In the genomic region with DNA sequence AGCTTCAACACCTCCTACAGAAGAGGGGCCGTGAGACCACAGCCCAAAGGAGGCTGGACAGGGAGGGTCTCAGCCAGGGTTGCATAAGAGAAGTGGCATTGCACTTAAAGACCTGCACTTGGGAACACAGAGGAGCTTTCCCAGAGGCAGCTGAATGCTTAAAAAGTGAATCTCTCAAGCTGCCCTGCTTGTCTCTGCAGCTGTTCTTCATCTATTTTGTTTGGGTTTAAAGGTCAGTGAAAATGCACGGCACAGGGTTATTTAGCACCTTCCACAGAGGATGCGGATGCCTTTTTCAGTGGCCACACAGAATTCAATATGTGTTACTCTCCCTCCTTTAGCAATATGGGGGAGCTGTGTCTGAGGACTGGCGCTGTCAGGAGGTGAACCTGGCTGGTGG, we compare ENCODE assay signal across 15 cellular contexts.
"Had no signal": no experiment of that assay in that cellular context is flagged by ENCODE, and none has a peak within 500 bp of the region (broad histone marks: within the 10 kb centered on the region; RNA-seq: fewer than 3 reads in every experiment).

No MANE protein-coding gene starts in this region.

- H3K36me3 Mint-ChIP-seq: activated naive CD8-positive, alpha-beta T cell; natural killer cell had no signal

- H3K27ac Mint-ChIP-seq: activated naive CD8-positive, alpha-beta T cell; natural killer cell; stimulated activated naive CD8-positive, alpha-beta T cell treated with anti-CD3 and anti-CD28 coated beads, Interleukin-15, Interleukin-2, amounts not matched to agents 100 ng/mL and 50 ng/mL, for 24 hours had no signal

- H3K9me3 ChIP-seq: esophagus squamous epithelium, transverse colon had no signal

- H3K9me3 Mint-ChIP-seq: natural killer cell; stimulated activated naive CD8-positive, alpha-beta T cell treated with anti-CD3 and anti-CD28 coated beads, Interleukin-15, Interleukin-2, amounts not matched to agents 100 ng/mL and 50 ng/mL, for 24 hours had no signal

- H3K27me3 ChIP-seq: esophagus squamous epithelium, transverse colon had no signal

- H3K4me3 ChIP-seq: esophagus squamous epithelium, lung, transverse colon had no signal

- H3K4me1 ChIP-seq: esophagus squamous epithelium had no signal

- ATAC-seq: left cardiac atrium, natural killer cell had no signal

- DNase-seq: activated CD4-positive, alpha-beta T cell treated with anti-CD3 and anti-CD28 coated beads, Interleukin-2, amount 50 U/mL, for 4 hours; activated T-cell treated with anti-CD3 and anti-CD28 coated beads for 4 hours; dermis blood vessel endothelial cell; effector memory CD4-positive, alpha-beta T cell; esophagus squamous epithelium; left cardiac atrium; natural killer cell; occipital lobe; posterior cingulate gyrus; T-helper 2 cell; transverse colon; WERI-Rb-1 had no signal

- H3K36me3 ChIP-seq: esophagus squamous epithelium, transverse colon, WERI-Rb-1 had no signal

- H3K4me1 Mint-ChIP-seq: natural killer cell had no signal

- H3K27ac ChIP-seq: esophagus squamous epithelium, transverse colon, WERI-Rb-1 had no signal

- H3K4me3 Mint-ChIP-seq: activated naive CD8-positive, alpha-beta T cell; natural killer cell; stimulated activated naive CD8-positive, alpha-beta T cell treated with anti-CD3 and anti-CD28 coated beads, Interleukin-15, Interleukin-2, amounts not matched to agents 100 ng/mL and 50 ng/mL, for 24 hours had no signal
